8 cellular contexts compared by ENCODE assay signal in the genomic region with DNA sequence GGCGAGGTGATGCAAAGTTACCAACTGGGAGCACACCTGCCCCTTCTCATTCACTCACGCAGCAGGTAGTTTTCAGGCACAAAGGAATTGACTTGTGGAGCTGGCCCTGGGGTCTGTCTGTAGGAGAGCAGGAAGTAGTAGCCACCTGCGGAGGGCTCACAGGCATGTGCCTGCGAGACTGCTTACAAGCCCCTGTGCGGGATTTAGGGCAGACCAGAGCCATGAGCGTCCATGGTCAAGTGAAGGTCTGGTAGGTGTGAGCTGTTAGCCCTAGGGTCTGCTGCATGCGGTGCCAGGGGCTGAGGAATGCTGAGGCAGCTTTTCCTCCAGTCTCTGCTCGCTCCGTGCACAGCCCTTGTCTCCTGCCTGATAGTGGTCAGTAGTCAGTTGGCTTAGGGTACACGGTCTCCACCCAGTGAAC. TPM values are rescaled to one million over a fixed set of nuclear protein-coding genes. Genes with fewer than 3 reads are reported as not detected.
DNase-seq lines count a peak whose midpoint lies in the region; ATAC-seq and TF ChIP-seq lines count a peak whose summit lies in the region.

No MANE protein-coding gene starts in this region.

- H3K27ac Mint-ChIP-seq in activated naive CD8-positive, alpha-beta T cell treated with anti-CD3 and anti-CD28 coated beads, Interleukin-2, amount 10 ng/mL, durations not matched to agents 7 days and 5 days: peak overlapping the region; percentile 93
- H3K27ac Mint-ChIP-seq in nephron progenitor cell (peak overlapping the region; percentile 69), osteocyte (ENCODE audit: unreplicated experiment) (no peak overlapping the region)

- H3K79me2 ChIP-seq in MM.1S (ENCODE audit: low read length): peaks cover 80% of the 10 kb centered on the region

- H3K4me1 ChIP-seq in MM.1S (ENCODE audit: low read length) (peaks cover 82% of the 10 kb centered on the region), testis (peaks cover 6% of the 10 kb centered on the region)

- H3K4me2 ChIP-seq in MM.1S (ENCODE audit: low read depth, low read length): peak overlapping the region; percentile 77

- H3F3A ChIP-seq in MM.1S (ENCODE audit: insufficient read depth, low read length): peaks cover 74% of the 10 kb centered on the region

- no peak for TF ChIP-seq CTCF in MM.1S (IDR thresholded peaks at IDR 0.05; ENCODE audit: low read length)
- no peak for TF ChIP-seq CTCF in nephron progenitor cell (IDR thresholded peaks at IDR 0.05)
- no peak for TF ChIP-seq CTCF in testis (IDR thresholded peaks at IDR 0.05)
- no peak for TF ChIP-seq CTCF in osteocyte (IDR thresholded peaks at IDR 0.05)

- no peak overlapping the region for H2AFZ ChIP-seq in MM.1S (ENCODE audit: low read length)

- no peaks in the 10 kb centered on the region for H3K9me2 ChIP-seq in MM.1S (replicated peaks; ENCODE audit: insufficient read depth, low read length)

- DNase-seq in COR-L47 (lab: John Stamatoyannopoulos, UW) (peak; percentile 49), MM.1S (peak; percentile 61), nephron progenitor cell (no peak), germinal center (ENCODE audit: low spot score) (no peak), testis (no peak), osteocyte (ENCODE audit: extremely low spot score, unreplicated experiment) (no peak)
- DNase-seq in activated naive CD8-positive, alpha-beta T cell treated with anti-CD3 and anti-CD28 coated beads, Interleukin-2, amount 10 ng/mL, durations not matched to agents 7 days and 5 days: no peak

- H3K4me3 ChIP-seq in MM.1S (ENCODE audit: low read length): peak overlapping the region; percentile 24; the same call in 1 of the 2 replicates
- no peak overlapping the region for H3K4me3 ChIP-seq in testis

- peak overlapping the region; percentile 86 for H3K9ac ChIP-seq in MM.1S (ENCODE audit: low read length)

- no peaks in the 10 kb centered on the region for H4K20me1 ChIP-seq in MM.1S (ENCODE audit: insufficient read depth, low read length)

- ATAC-seq in activated naive CD8-positive, alpha-beta T cell treated with anti-CD3 and anti-CD28 coated beads, Interleukin-2, amount 10 ng/mL, durations not matched to agents 7 days and 5 days (ENCODE audit: low read depth): no peak
- no peak for ATAC-seq in GM19023 (IDR thresholded peaks at IDR 0.05; ENCODE audit: unreplicated experiment)

- peak overlapping the region; percentile 81 for H3K4me3 Mint-ChIP-seq in activated naive CD8-positive, alpha-beta T cell treated with anti-CD3 and anti-CD28 coated beads, Interleukin-2, amount 10 ng/mL, durations not matched to agents 7 days and 5 days
- no peak overlapping the region for H3K4me3 Mint-ChIP-seq in nephron progenitor cell
- no peak overlapping the region for H3K4me3 Mint-ChIP-seq in osteocyte (ENCODE audit: unreplicated experiment)

- H3K27ac ChIP-seq in MM.1S (ENCODE audit: low read length) (peak overlapping the region; percentile 99), testis (no peak overlapping the region)

- WGBS in testis, 2 donors: 83% methylated on average over 4 to 10 of the region's 10 CpGs

- no peaks in the 10 kb centered on the region for H3K27me3 Mint-ChIP-seq in activated naive CD8-positive, alpha-beta T cell treated with anti-CD3 and anti-CD28 coated beads, Interleukin-2, amount 10 ng/mL, durations not matched to agents 7 days and 5 days
- H3K27me3 Mint-ChIP-seq in nephron progenitor cell (ENCODE audit: low read depth, poor library complexity): peaks cover 7% of the 10 kb centered on the region
- H3K27me3 Mint-ChIP-seq in osteocyte (ENCODE audit: unreplicated experiment): no peaks in the 10 kb centered on the region

- H3K27me3 ChIP-seq in MM.1S (replicated peaks; ENCODE audit: insufficient read depth, low read length): no peaks in the 10 kb centered on the region
- no peaks in the 10 kb centered on the region for H3K27me3 ChIP-seq in testis

- no peak for TF ChIP-seq POLR2A in testis (IDR thresholded peaks at IDR 0.05)

- peaks cover 86% of the 10 kb centered on the region for H3K4me1 Mint-ChIP-seq in activated naive CD8-positive, alpha-beta T cell treated with anti-CD3 and anti-CD28 coated beads, Interleukin-2, amount 10 ng/mL, durations not matched to agents 7 days and 5 days
- H3K4me1 Mint-ChIP-seq in nephron progenitor cell: peaks cover 49% of the 10 kb centered on the region
- peaks cover 19% of the 10 kb centered on the region for H3K4me1 Mint-ChIP-seq in osteocyte (ENCODE audit: unreplicated experiment)

- H3K9me3 ChIP-seq in MM.1S (replicated peaks; ENCODE audit: insufficient read depth, low read length) (no peaks in the 10 kb centered on the region), testis (no peaks in the 10 kb centered on the region)

- intact Hi-C loops in testis (cut with DNase I; ENCODE audit: low total_unique reads): no loop called here

- H3K36me3 ChIP-seq in MM.1S (replicated peaks; ENCODE audit: insufficient read depth, low read length) (no peaks in the 10 kb centered on the region), testis (ENCODE audit: low read depth, missing control alignments) (no peaks in the 10 kb centered on the region)

- H3K9me3 Mint-ChIP-seq in activated naive CD8-positive, alpha-beta T cell treated with anti-CD3 and anti-CD28 coated beads, Interleukin-2, amount 10 ng/mL, durations not matched to agents 7 days and 5 days: no peaks in the 10 kb centered on the region
- no peaks in the 10 kb centered on the region for H3K9me3 Mint-ChIP-seq in nephron progenitor cell
- no peaks in the 10 kb centered on the region for H3K9me3 Mint-ChIP-seq in osteocyte (ENCODE audit: unreplicated experiment)

- H3K36me3 Mint-ChIP-seq in activated naive CD8-positive, alpha-beta T cell treated with anti-CD3 and anti-CD28 coated beads, Interleukin-2, amount 10 ng/mL, durations not matched to agents 7 days and 5 days: peaks cover 25% of the 10 kb centered on the region
- H3K36me3 Mint-ChIP-seq in nephron progenitor cell (ENCODE audit: low read depth): peaks cover 26% of the 10 kb centered on the region
- H3K36me3 Mint-ChIP-seq in osteocyte (ENCODE audit: unreplicated experiment): no peaks in the 10 kb centered on the region

- POLR2A ChIA-PET in activated naive CD8-positive, alpha-beta T cell treated with anti-CD3 and anti-CD28 coated beads, Interleukin-2, amount 10 ng/mL, durations not matched to agents 7 days and 5 days (lab: Charles Lee): interaction anchor here (0.7 to 7.6 kb wide), 10 partner anchors 8 to 340 kb away, joined by 3 to 171 read pairs (median 8); partner anchors contain the start of gene INPP4A

RNA-seq across cellular contexts. Expression of gene INPP4A, which starts 18.9 kb away (rescaled TPM):
- 100 to 1,000 TPM; 147 to 159 TPM for total RNA-seq in activated naive CD8-positive, alpha-beta T cell treated with anti-CD3 and anti-CD28 coated beads, Interleukin-2, amount 10 ng/mL, durations not matched to agents 7 days and 5 days
- total RNA-seq in testis (10 to 100 TPM; 35.6 to 42.9 TPM), osteocyte (31.4 and 31.5 TPM in 2 replicates)
- 13.3 TPM for polyA plus RNA-seq in testis (ENCODE audit: insufficient read depth, low read depth, low replicate concordance)

Comparison
In these comparisons a context has a peak if more than half of its experiments do, and no peak if none do; other contexts are left out.
1. DNase-seq: peak in COR-L47 (single experiment) and MM.1S (single experiment); none in activated naive CD8-positive, alpha-beta T cell treated with anti-CD3 and anti-CD28 coated beads, Interleukin-2, amount 10 ng/mL, durations not matched to agents 7 days and 5 days (single experiment), nephron progenitor cell (single experiment), germinal center (single experiment), testis (single experiment) and osteocyte (single experiment).